Comparison of ENCODE assay signal across 29 cellular contexts in genomic region chr1:42807056-42807668, GRCh38. TPM values are rescaled to one million over a fixed set of nuclear protein-coding genes. Genes with fewer than 3 reads are reported as not detected.
DNase-seq lines count a peak whose midpoint lies in the region; ATAC-seq and TF ChIP-seq lines count a peak whose summit lies in the region.
"Had no signal": no experiment of that assay in that cellular context is flagged by ENCODE, and none has a peak within 500 bp of the region (broad histone marks: within the 10 kb centered on the region; RNA-seq: fewer than 3 reads in every experiment).

No MANE protein-coding gene starts in this region.

- H3K14ac ChIP-seq in mesenchymal stem cell (ENCODE audit: low read length in 2 of 2) (no peak overlapping the region), trophoblast cell (ENCODE audit: low read length) (no peak overlapping the region)

- H3K27me3 Mint-ChIP-seq in CD8-positive, alpha-beta T cell (ENCODE audit: low read depth), result no peaks in the 10 kb centered on the region

- H3K4ac ChIP-seq in mesenchymal stem cell (ENCODE audit: low read depth in 1 of 2, low read length in 2 of 2) (no peak overlapping the region), trophoblast cell (ENCODE audit: low read depth, low read length) (no peak overlapping the region)

- H3K79me1 ChIP-seq in mesenchymal stem cell (replicated peaks; ENCODE audit: low read length, poor library complexity, severe bottlenecking) (peaks cover 2% of the 10 kb centered on the region), trophoblast cell (ENCODE audit: low read length) (no peaks in the 10 kb centered on the region)

- H3K36me3 Mint-ChIP-seq in CD8-positive, alpha-beta T cell, result peaks cover 38% of the 10 kb centered on the region

- H2BK120ac ChIP-seq in mesenchymal stem cell (ENCODE audit: low read depth, low read length) (no peak overlapping the region), trophoblast cell (ENCODE audit: insufficient read depth, low read length, poor library complexity) (no peak overlapping the region)

- H3K23ac ChIP-seq in mesenchymal stem cell (ENCODE audit: low read length in 2 of 2) (no peak overlapping the region), trophoblast cell (ENCODE audit: low read length) (no peak overlapping the region)

- TF ChIP-seq CTCF in CD8-positive, alpha-beta T cell (IDR thresholded peaks at IDR 0.05), result no peak
- TF ChIP-seq CTCF in OCI-LY1 (IDR thresholded peaks at IDR 0.05; ENCODE audit: low read length) (no peak), esophagus squamous epithelium (IDR thresholded peaks at IDR 0.05) (no peak), uterus (IDR thresholded peaks at IDR 0.05) (no peak)

- H3K4me1 Mint-ChIP-seq in CD8-positive, alpha-beta T cell (ENCODE audit: low read depth), result peaks cover 10% of the 10 kb centered on the region
- H3K4me1 Mint-ChIP-seq: stimulated activated effector memory CD8-positive, alpha-beta T cell treated with anti-CD3 and anti-CD28 coated beads, Interleukin-12 subunit alpha, Interleukin-12 subunit beta, amount 100 ng/mL, for 72 hours had no signal

- CTCF ChIA-PET in CD8-positive, alpha-beta T cell (lab: Charles Lee), result no interaction called here

- H4K91ac ChIP-seq in mesenchymal stem cell (ENCODE audit: low read length) (no peak overlapping the region), trophoblast cell (ENCODE audit: low read depth, low read length) (no peak overlapping the region)

- H3F3A ChIP-seq in OCI-LY1 (ENCODE audit: insufficient read depth, low read length), result no peaks in the 10 kb centered on the region

- ATAC-seq in CD8-positive, alpha-beta T cell, result no peak
- ATAC-seq: body of pancreas; lower lobe of right lung; stimulated activated effector memory CD8-positive, alpha-beta T cell treated with anti-CD3 and anti-CD28 coated beads, Interleukin-12 subunit alpha, Interleukin-12 subunit beta, amount 100 ng/mL, for 72 hours had no signal

- H3K9ac ChIP-seq in OCI-LY1 (ENCODE audit: low read length), result no peak overlapping the region
- no peak overlapping the region for H3K9ac ChIP-seq in mesenchymal stem cell (ENCODE audit: low read length)
- H3K9ac ChIP-seq in trophoblast cell (ENCODE audit: low read length), result no peak overlapping the region
- H3K9ac ChIP-seq: BLaER1 treated with 17β-estradiol and CSF1 and Interleukin-3, amounts not matched to agents 10 nM and 100 nM had no signal

- DNase-seq in CD8-positive, alpha-beta T cell, result no peak
- DNase-seq in LHCN-M2 (ENCODE audit: low read depth) (peak; percentile 83), mesenchymal stem cell (no peak), NCI-H2196 (lab: John Stamatoyannopoulos, UW; ENCODE audit: unreplicated experiment) (no peak), esophagus squamous epithelium (lab: John Stamatoyannopoulos, UW) (no peak), uterus (no peak), trophoblast cell (no peak)
- DNase-seq: activated CD4-positive, alpha-beta T cell treated with anti-CD3 and anti-CD28 coated beads, Interleukin-2, amount 50 U/mL, for 48 hours; activated CD8-positive, alpha-beta memory T cell treated with anti-CD3 and anti-CD28 coated beads, Interleukin-2, amount 50 U/mL, for 4 hours; activated naive CD4-positive, alpha-beta T cell treated with anti-CD3 and anti-CD28 coated beads for 36 hours; body of pancreas; Caco-2; dermis blood vessel endothelial cell; DND-41; foreskin melanocyte; GF-D8; lower lobe of right lung; NCI-H1092; NCI-H187 treated with DMSO at 0.1 percent for 48 hours; NCI-H748 treated with DMSO at 0.1 percent for 48 hours; stimulated activated CD4-positive, alpha-beta T cell treated with anti-CD3 and anti-CD28 coated beads, Interleukin-15, amount 100 ng/mL, for 24 hours; substantia nigra; SW 1271; upper lobe of left lung had no signal

- H4K20me1 ChIP-seq in OCI-LY1 (ENCODE audit: insufficient read depth, low read length), result no peaks in the 10 kb centered on the region

- POLR2A ChIA-PET in CD8-positive, alpha-beta T cell (lab: Charles Lee), result interaction anchor here (0.5 to 2.0 kb wide), 2 partner anchors 10 to 17 kb away, joined by 3 to 8 read pairs; partner anchors contain the start of genes ERMAP and SVBP

- H2AK5ac ChIP-seq in mesenchymal stem cell (ENCODE audit: low read length, severe bottlenecking) (no peak overlapping the region), trophoblast cell (ENCODE audit: low read length) (no peak overlapping the region)

- H2AFZ ChIP-seq in OCI-LY1 (ENCODE audit: low read length), result no peak overlapping the region
- no peak overlapping the region for H2AFZ ChIP-seq in mesenchymal stem cell (ENCODE audit: low read depth, low read length)
- no peak overlapping the region for H2AFZ ChIP-seq in trophoblast cell (ENCODE audit: insufficient read depth, low read length, poor library complexity)
- H2AFZ ChIP-seq: hepatocyte had no signal

- H3K4me3 Mint-ChIP-seq in CD8-positive, alpha-beta T cell, result no peak overlapping the region
- H3K4me3 Mint-ChIP-seq: activated naive CD4-positive, alpha-beta T cell treated with anti-CD3 and anti-CD28 coated beads for 36 hours; stimulated activated effector memory CD8-positive, alpha-beta T cell treated with anti-CD3 and anti-CD28 coated beads, Interleukin-12 subunit alpha, Interleukin-12 subunit beta, amount 100 ng/mL, for 72 hours had no signal

- no peaks in the 10 kb centered on the region for H3K79me2 ChIP-seq in OCI-LY1 (ENCODE audit: insufficient read depth, low read length)
- no peaks in the 10 kb centered on the region for H3K79me2 ChIP-seq in trophoblast cell (ENCODE audit: control insufficient read depth, insufficient read depth, low read length, poor library complexity)
- H3K79me2 ChIP-seq: hepatocyte had no signal

- no peaks in the 10 kb centered on the region for H3K9me3 Mint-ChIP-seq in CD8-positive, alpha-beta T cell
- H3K9me3 Mint-ChIP-seq: activated naive CD4-positive, alpha-beta T cell treated with anti-CD3 and anti-CD28 coated beads for 36 hours; stimulated activated effector memory CD8-positive, alpha-beta T cell treated with anti-CD3 and anti-CD28 coated beads, Interleukin-12 subunit alpha, Interleukin-12 subunit beta, amount 100 ng/mL, for 72 hours had no signal

- H4K8ac ChIP-seq in mesenchymal stem cell (ENCODE audit: low read length) (no peak overlapping the region), trophoblast cell (ENCODE audit: low read depth, low read length) (no peak overlapping the region)

- H3K27ac ChIP-seq in CD8-positive, alpha-beta T cell (ENCODE audit: low read depth, low read length), result no peak overlapping the region
- H3K27ac ChIP-seq in OCI-LY1 (ENCODE audit: low read depth, low read length, poor library complexity, severe bottlenecking) (peak overlapping the region; percentile 31), mesenchymal stem cell (ENCODE audit: low read length, poor library complexity, severe bottlenecking) (no peak overlapping the region), esophagus squamous epithelium (no peak overlapping the region), uterus (no peak overlapping the region), trophoblast cell (ENCODE audit: low read depth, low read length) (no peak overlapping the region)
- H3K27ac ChIP-seq: BLaER1 treated with 17β-estradiol and CSF1 and Interleukin-3, amounts not matched to agents 10 nM and 100 nM; body of pancreas; hepatocyte; lower lobe of right lung; upper lobe of left lung had no signal

- H3K27me3 ChIP-seq in CD8-positive, alpha-beta T cell (ENCODE audit: insufficient read depth, low read length), result no peaks in the 10 kb centered on the region
- no peaks in the 10 kb centered on the region for H3K27me3 ChIP-seq in OCI-LY1 (ENCODE audit: insufficient read depth, low read length)
- no peaks in the 10 kb centered on the region for H3K27me3 ChIP-seq in mesenchymal stem cell (ENCODE audit: control insufficient read depth in 1 of 2, insufficient read depth in 1 of 2, low read length in 2 of 2)
- no peaks in the 10 kb centered on the region for H3K27me3 ChIP-seq in esophagus squamous epithelium
- H3K27me3 ChIP-seq in uterus, result no peaks in the 10 kb centered on the region
- H3K27me3 ChIP-seq in trophoblast cell (ENCODE audit: insufficient read depth, low read length), result no peaks in the 10 kb centered on the region
- H3K27me3 ChIP-seq: BLaER1 treated with 17β-estradiol and CSF1 and Interleukin-3, amounts not matched to agents 10 nM and 100 nM; body of pancreas; esophagus muscularis mucosa; hepatocyte; upper lobe of left lung had no signal

- H4K12ac ChIP-seq in trophoblast cell (ENCODE audit: low read depth, low read length), result no peak overlapping the region

- no peak overlapping the region for H3K4me2 ChIP-seq in OCI-LY1 (ENCODE audit: low read length)
- no peak overlapping the region for H3K4me2 ChIP-seq in mesenchymal stem cell (ENCODE audit: low read length, poor library complexity, severe bottlenecking)
- no peak overlapping the region for H3K4me2 ChIP-seq in trophoblast cell (ENCODE audit: low read length)
- H3K4me2 ChIP-seq: hepatocyte had no signal

- peak overlapping the region; percentile 66 for H3K27ac Mint-ChIP-seq in CD8-positive, alpha-beta T cell
- H3K27ac Mint-ChIP-seq: activated naive CD4-positive, alpha-beta T cell treated with anti-CD3 and anti-CD28 coated beads for 36 hours; stimulated activated effector memory CD8-positive, alpha-beta T cell treated with anti-CD3 and anti-CD28 coated beads, Interleukin-12 subunit alpha, Interleukin-12 subunit beta, amount 100 ng/mL, for 72 hours had no signal

- no peaks in the 10 kb centered on the region for H3K9me2 ChIP-seq in OCI-LY1 (ENCODE audit: low read depth, low read length)

- H3K9me3 ChIP-seq in CD8-positive, alpha-beta T cell (ENCODE audit: low read length), result no peaks in the 10 kb centered on the region
- H3K9me3 ChIP-seq in OCI-LY1 (ENCODE audit: low read length) (0 out of 2 replicates have a peak, but pooled peaks cover 2% of the 10 kb centered on the region), mesenchymal stem cell (ENCODE audit: control insufficient read depth, low read length) (no peaks in the 10 kb centered on the region), esophagus squamous epithelium (no peaks in the 10 kb centered on the region), uterus (no peaks in the 10 kb centered on the region), trophoblast cell (ENCODE audit: insufficient read depth, low read depth, low read length) (no peaks in the 10 kb centered on the region)
- H3K9me3 ChIP-seq: body of pancreas, Caco-2, esophagus muscularis mucosa, lower lobe of right lung, upper lobe of left lung had no signal

- H2BK5ac ChIP-seq in mesenchymal stem cell (ENCODE audit: low read depth, low read length, poor library complexity, severe bottlenecking) (peak overlapping the region; percentile 62), trophoblast cell (ENCODE audit: low read depth, low read length, poor library complexity) (no peak overlapping the region)

- no peaks in the 10 kb centered on the region for H3K36me3 ChIP-seq in CD8-positive, alpha-beta T cell (ENCODE audit: insufficient read depth, low read length)
- no peaks in the 10 kb centered on the region for H3K36me3 ChIP-seq in OCI-LY1 (ENCODE audit: insufficient read depth, low read length)
- H3K36me3 ChIP-seq in mesenchymal stem cell (ENCODE audit: control insufficient read depth in 1 of 2, insufficient read depth in 2 of 2, low read depth in 1 of 2, low read length in 2 of 2), result peaks cover 7 to 36% of the 10 kb centered on the region in 2 experiments
- H3K36me3 ChIP-seq in esophagus squamous epithelium, result peaks cover 0 to 31% (median 0%) of the 10 kb centered on the region in 3 donors
- no peaks in the 10 kb centered on the region for H3K36me3 ChIP-seq in uterus
- peaks cover 0 to 2% of the 10 kb centered on the region in 2 experiments for H3K36me3 ChIP-seq in trophoblast cell (ENCODE audit: control insufficient read depth in 1 of 2, insufficient read depth in 2 of 2, low read length in 2 of 2)

- intact Hi-C loops in CD8-positive, alpha-beta T cell (cut with DNase I, micrococcal nuclease), result no loop called here
- intact Hi-C loops in esophagus squamous epithelium (cut with DNase I) (no loop called here), uterus (cut with DNase I; ENCODE audit: low total_unique reads) (no loop called here)

- no peak overlapping the region for H2BK15ac ChIP-seq in mesenchymal stem cell (ENCODE audit: low read depth, poor library complexity, severe bottlenecking)

- H3K18ac ChIP-seq in mesenchymal stem cell (ENCODE audit: low read depth in 1 of 2, low read length in 2 of 2) (no peak overlapping the region), trophoblast cell (ENCODE audit: low read length) (no peak overlapping the region)

- TF ChIP-seq POLR2A in esophagus squamous epithelium (IDR thresholded peaks at IDR 0.05) (no peak), uterus (IDR thresholded peaks at IDR 0.05) (no peak)

- H3K4me1 ChIP-seq in CD8-positive, alpha-beta T cell (ENCODE audit: insufficient read depth, low read length), result peaks cover 5% of the 10 kb centered on the region
- H3K4me1 ChIP-seq in OCI-LY1 (ENCODE audit: insufficient read depth, low read length, severe bottlenecking), result peaks cover 5% of the 10 kb centered on the region
- H3K4me1 ChIP-seq in mesenchymal stem cell (ENCODE audit: control insufficient read depth, insufficient read depth, low read depth, low read length), result no peaks in the 10 kb centered on the region
- no peaks in the 10 kb centered on the region for H3K4me1 ChIP-seq in esophagus squamous epithelium
- no peaks in the 10 kb centered on the region for H3K4me1 ChIP-seq in uterus
- H3K4me1 ChIP-seq in trophoblast cell (ENCODE audit: control insufficient read depth in 1 of 2, insufficient read depth in 2 of 2, low read length in 2 of 2), result peaks cover 0 to 6% of the 10 kb centered on the region in 2 experiments
- H3K4me1 ChIP-seq: body of pancreas, Caco-2, esophagus muscularis mucosa, lower lobe of right lung, upper lobe of left lung had no signal

- H3K4me3 ChIP-seq in CD8-positive, alpha-beta T cell (ENCODE audit: low read depth, low read length), result no peak overlapping the region
- H3K4me3 ChIP-seq in OCI-LY1 (ENCODE audit: low read depth, low read length, poor library complexity, severe bottlenecking) (no peak overlapping the region), mesenchymal stem cell (ENCODE audit: insufficient read depth in 1 of 2, low read depth in 1 of 2, low read length in 2 of 2) (no peak overlapping the region), esophagus squamous epithelium (no peak overlapping the region), uterus (no peak overlapping the region), trophoblast cell (ENCODE audit: low read depth, low read length) (no peak overlapping the region)
- H3K4me3 ChIP-seq: BLaER1 treated with 17β-estradiol and CSF1 and Interleukin-3, amounts not matched to agents 10 nM and 100 nM; body of pancreas; esophagus muscularis mucosa; hepatocyte; lower lobe of right lung; upper lobe of left lung had no signal

- H2BK12ac ChIP-seq in mesenchymal stem cell (ENCODE audit: low read length in 2 of 2) (no peak overlapping the region), trophoblast cell (ENCODE audit: low read length) (no peak overlapping the region)

RNA-seq across cellular contexts. Expression of gene ERMAP, which starts 9.8 kb away (rescaled TPM):
- 1 to 10 TPM; 3.0 to 3.3 TPM for total RNA-seq in CD8-positive, alpha-beta T cell
- total RNA-seq in LHCN-M2 (2014; rRNA removed) (8.8 and 10.2 TPM in 2 replicates), esophagus squamous epithelium (10 to 100 TPM in 2 of 4 donors, 1 to 10 TPM in 2; 6.1 to 11.7 (median 8.7) TPM), uterus (10 to 100 TPM in 2 of 4 donors, 1 to 10 TPM in 1, under 1 TPM in 1; 0.59 to 16.0 (median 7.6) TPM)
- 6.4 TPM for polyA plus RNA-seq in LHCN-M2 (2012)
- 7.8 TPM for polyA plus RNA-seq in mesenchymal stem cell (2013, experiment 1 of 2)
- polyA plus RNA-seq in mesenchymal stem cell (2013, experiment 2 of 2), result 7.6 TPM
- polyA plus RNA-seq in trophoblast cell (2013), result 2.9 and 3.2 TPM in 2 replicates

RNA-seq across cellular contexts. Expression of gene SVBP, which starts 10.0 kb away (rescaled TPM):
- total RNA-seq in CD8-positive, alpha-beta T cell, result 10 to 100 TPM; 17.6 to 18.3 TPM
- total RNA-seq in LHCN-M2 (2014; rRNA removed) (15.3 and 19.7 TPM in 2 replicates), esophagus squamous epithelium (10 to 100 TPM in 3 of 4 donors, 1 to 10 TPM in 1; 5.8 to 18.3 (median 14.2) TPM), uterus (10 to 100 TPM; 13.1 to 27.4 (median 23.1) TPM)
- polyA plus RNA-seq in LHCN-M2 (2012), result 25.7 TPM
- polyA plus RNA-seq in mesenchymal stem cell (2013, experiment 1 of 2), result 39.9 TPM
- 39.5 TPM for polyA plus RNA-seq in mesenchymal stem cell (2013, experiment 2 of 2)
- polyA plus RNA-seq in trophoblast cell (2013), result 47.5 and 50.1 TPM in 2 replicates

RNA-seq across cellular contexts. Expression of gene TMEM269, which starts 22.4 kb away (rescaled TPM):
- under 1 TPM; 0.44 to 0.57 TPM for total RNA-seq in CD8-positive, alpha-beta T cell
- 0.06 TPM in 1 of 2 replicates, not detected in the other for total RNA-seq in LHCN-M2 (2014; rRNA removed)
- polyA plus RNA-seq in LHCN-M2 (2012), result 0.05 TPM
- 0.04 TPM for polyA plus RNA-seq in mesenchymal stem cell (2013, experiment 1 of 2)
- 0.07 TPM for polyA plus RNA-seq in mesenchymal stem cell (2013, experiment 2 of 2)
- total RNA-seq in esophagus squamous epithelium, result not detected
- 1 to 10 TPM in 1 of 4 donors, under 1 TPM in 1, not detected in 2; 0.07 to 1.1 TPM for total RNA-seq in uterus
- 0.18 and 0.25 TPM in 2 replicates for polyA plus RNA-seq in trophoblast cell (2013)
- total RNA-seq: body of pancreas, dermis blood vessel endothelial cell, lower lobe of right lung had no signal

RNA-seq across cellular contexts. Expression of gene ZNF691, which starts 39.3 kb away (rescaled TPM):
- 1 to 10 TPM; 1.1 to 1.3 TPM for total RNA-seq in CD8-positive, alpha-beta T cell
- total RNA-seq in LHCN-M2 (2014; rRNA removed) (7.9 and 11.0 TPM in 2 replicates), esophagus squamous epithelium (1 to 10 TPM; 2.0 to 9.2 (median 5.5) TPM), uterus (10 to 100 TPM in 3 of 4 donors, 1 to 10 TPM in 1; 4.7 to 24.1 (median 15.2) TPM)
- 5.2 TPM for polyA plus RNA-seq in LHCN-M2 (2012)
- 6.0 TPM for polyA plus RNA-seq in mesenchymal stem cell (2013, experiment 1 of 2)
- polyA plus RNA-seq in mesenchymal stem cell (2013, experiment 2 of 2), result 5.7 TPM
- 5.8 and 6.3 TPM in 2 replicates for polyA plus RNA-seq in trophoblast cell (2013)

RNA-seq across cellular contexts. Expression of gene C1orf50, which starts 40.1 kb away (rescaled TPM):
- total RNA-seq in CD8-positive, alpha-beta T cell, result 10 to 100 TPM; 16.1 to 20.3 TPM
- total RNA-seq in LHCN-M2 (2014; rRNA removed) (4.2 and 7.6 TPM in 2 replicates), esophagus squamous epithelium (10 to 100 TPM in 1 of 4 donors, 1 to 10 TPM in 3; 1.5 to 15.4 (median 3.8) TPM), uterus (1 to 10 TPM in 2 of 4 donors, under 1 TPM in 1, not detected in 1; 0.26 to 6.7 (median 5.7) TPM)
- 4.9 TPM for polyA plus RNA-seq in LHCN-M2 (2012)
- polyA plus RNA-seq in mesenchymal stem cell (2013, experiment 1 of 2), result 2.2 TPM
- polyA plus RNA-seq in mesenchymal stem cell (2013, experiment 2 of 2), result 2.5 TPM
- polyA plus RNA-seq in trophoblast cell (2013), result 1.8 and 3.0 TPM in 2 replicates
